11 cellular contexts compared by ENCODE assay signal in the genomic region with DNA sequence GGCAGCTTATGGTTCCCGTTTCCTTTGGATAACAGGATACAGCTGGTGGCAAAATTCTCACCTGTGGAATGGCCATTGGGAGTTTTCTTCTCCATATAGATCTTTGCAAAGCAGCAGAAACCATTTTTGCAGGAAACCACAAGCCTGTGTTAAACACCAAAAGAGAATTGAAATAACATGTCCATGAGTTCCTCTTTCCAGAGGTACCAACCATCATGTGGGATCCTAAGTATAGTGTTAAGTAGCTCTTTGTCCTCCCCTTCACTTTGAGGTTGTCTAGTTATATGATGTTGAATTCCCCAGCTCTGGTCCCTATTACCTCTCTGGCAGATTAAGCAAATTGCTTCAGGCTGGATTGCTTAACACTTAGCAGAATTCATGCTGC.
DNase-seq lines count a peak whose midpoint lies in the region; ATAC-seq, FAIRE-seq and TF ChIP-seq lines count a peak whose summit lies in the region.
"Had no signal": no experiment of that assay in that cellular context is flagged by ENCODE, and none has a peak within 500 bp of the region (broad histone marks: within the 10 kb centered on the region; RNA-seq: fewer than 3 reads in every experiment).

No MANE protein-coding gene starts in this region.

- H3K27me3 ChIP-seq in OCI-LY1 (ENCODE audit: insufficient read depth, low read length) = no peaks in the 10 kb centered on the region
- no peaks in the 10 kb centered on the region for H3K27me3 ChIP-seq in HepG2 (ENCODE audit: control insufficient read depth in 1 of 2, insufficient read depth in 2 of 2, low read length in 2 of 2)

- peaks cover 41 to 97% (median 83%) of the 10 kb centered on the region in 4 donors for H3K4me1 Mint-ChIP-seq in naive thymus-derived CD8-positive, alpha-beta T cell

- H3K79me2 ChIP-seq in OCI-LY1 (ENCODE audit: insufficient read depth, low read length) = peaks cover 54% of the 10 kb centered on the region
- H3K79me2 ChIP-seq in HepG2 (ENCODE audit: insufficient read depth, low read length) = peaks cover 10% of the 10 kb centered on the region

- no peaks in the 10 kb centered on the region for H3K9me2 ChIP-seq in OCI-LY1 (ENCODE audit: low read depth, low read length)

- 94% methylated on average over 1 of the region's 1 CpG for WGBS in HepG2 (ENCODE audit: low lambda C conversion rate)

- H2AFZ ChIP-seq in OCI-LY1 (ENCODE audit: low read length) (no peak overlapping the region), HepG2 (ENCODE audit: low read length) (no peak overlapping the region)

- peaks cover 15% of the 10 kb centered on the region for H3F3A ChIP-seq in OCI-LY1 (ENCODE audit: insufficient read depth, low read length)

- H3K4me2 ChIP-seq in OCI-LY1 (ENCODE audit: low read length) (peak overlapping the region; percentile 83), HepG2 (ENCODE audit: low read depth, low read length) (no peak overlapping the region)

- H3K36me3 Mint-ChIP-seq in naive thymus-derived CD8-positive, alpha-beta T cell = peaks cover 0 to 2% (median 0%) of the 10 kb centered on the region in 3 donors

- POLR2A ChIA-PET in naive thymus-derived CD8-positive, alpha-beta T cell (lab: Charles Lee) = no interaction called here
- POLR2A ChIA-PET in HepG2 (lab: Yijun Ruan, JAX) = no interaction called here

- H3K9ac ChIP-seq in OCI-LY1 (ENCODE audit: low read length) = peak overlapping the region; percentile 62
- no peak overlapping the region for H3K9ac ChIP-seq in HepG2 (ENCODE audit: insufficient read depth, low read depth, low read length)

- H3K4me3 Mint-ChIP-seq in naive thymus-derived CD8-positive, alpha-beta T cell = peak overlapping the region in 8 of 10 donors; percentile 4 to 55 (median 50)
- H3K4me3 Mint-ChIP-seq: activated CD4-positive, alpha-beta T cell treated with anti-CD3 and anti-CD28 coated beads, Interleukin-2, amount 10 ng/mL, durations not matched to agents 7 days and 5 days; dendritic cell treated with granulocyte-macrophage colony-stimulating factor and Interleukin-4, amounts not matched to agents 40 ng/mL and 50 ng/mL, for 4 days had no signal

- H3K27ac ChIP-seq in OCI-LY1 (ENCODE audit: low read depth, low read length, poor library complexity, severe bottlenecking) = peak overlapping the region; percentile 97
- H3K27ac ChIP-seq in HepG2 (ENCODE audit: extremely low read length, insufficient read depth, low read length) = no peak overlapping the region

- no peaks in the 10 kb centered on the region for H3K9me3 Mint-ChIP-seq in naive thymus-derived CD8-positive, alpha-beta T cell
- H3K9me3 Mint-ChIP-seq: activated CD4-positive, alpha-beta T cell treated with anti-CD3 and anti-CD28 coated beads, Interleukin-2, amount 10 ng/mL, durations not matched to agents 7 days and 5 days; dendritic cell treated with granulocyte-macrophage colony-stimulating factor and Interleukin-4, amounts not matched to agents 40 ng/mL and 50 ng/mL, for 4 days had no signal

- H3K27me3 Mint-ChIP-seq in naive thymus-derived CD8-positive, alpha-beta T cell = no peaks in the 10 kb centered on the region
- H3K27me3 Mint-ChIP-seq: activated CD4-positive, alpha-beta T cell treated with anti-CD3 and anti-CD28 coated beads, Interleukin-2, amount 10 ng/mL, durations not matched to agents 7 days and 5 days; dendritic cell treated with granulocyte-macrophage colony-stimulating factor and Interleukin-4, amounts not matched to agents 40 ng/mL and 50 ng/mL, for 4 days had no signal

- in situ Hi-C loops in HepG2 (cut with HindIII; ENCODE audit: extremely low pct_ligation_motif_present, low pct_unique_long_range_greater_than_20kb) = no loop called here

- H3K4me3 ChIP-seq in OCI-LY1 (ENCODE audit: low read depth, low read length, poor library complexity, severe bottlenecking) (peak overlapping the region; percentile 49), HepG2 (replicated peaks in 1 of 3; ENCODE audit: insufficient read depth in 1 of 3, low read depth in 2 of 3, low read length in 3 of 3) (no peak overlapping the region)

- TF ChIP-seq CTCF in OCI-LY1 (IDR thresholded peaks at IDR 0.05; ENCODE audit: low read length) (no peak), HepG2 (CRISPR knock-in tag; IDR thresholded peaks at IDR 0.05) (no peak)

- no peak for TF ChIP-seq RAD21 in HepG2 (CRISPR knock-in tag; IDR thresholded peaks at IDR 0.05)

- H3K4me1 ChIP-seq in OCI-LY1 (ENCODE audit: insufficient read depth, low read length, severe bottlenecking) = peaks cover 100% of the 10 kb centered on the region
- peaks cover 27% of the 10 kb centered on the region for H3K4me1 ChIP-seq in HepG2 (ENCODE audit: insufficient read depth, low read length)

- FAIRE-seq in GM19239 (lab: Jason Lieb, UNC) (no peak), HepG2 (lab: Jason Lieb, UNC) (no peak)

- H3K9me3 ChIP-seq in OCI-LY1 (ENCODE audit: low read length) = no peaks in the 10 kb centered on the region
- no peaks in the 10 kb centered on the region for H3K9me3 ChIP-seq in HepG2 (ENCODE audit: low read length)

- no peak for TF ChIP-seq POLR2A in HepG2 (IDR thresholded peaks at IDR 0.05; ENCODE audit: insufficient read depth in 1 of 2, low read depth in 2 of 2, low read length in 2 of 2)

- no peaks in the 10 kb centered on the region for H4K20me1 ChIP-seq in OCI-LY1 (ENCODE audit: insufficient read depth, low read length)
- no peaks in the 10 kb centered on the region; the same call in 1 of the 2 replicates for H4K20me1 ChIP-seq in HepG2 (ENCODE audit: insufficient read depth, low read length)

- intact Hi-C loops in HepG2 (cut with micrococcal nuclease; ENCODE audit: unreplicated experiment) = no loop called here

- no peak for DNase-seq in naive thymus-derived CD8-positive, alpha-beta T cell
- no peak for DNase-seq in GM19239 (ENCODE audit: insufficient read length, low spot score)
- DNase-seq in NCI-H748 treated with DMSO at 0.1 percent for 48 hours (lab: John Stamatoyannopoulos, UW) = no peak
- DNase-seq in HepG2 (ENCODE audit: low spot score) = no peak
- no peak for DNase-seq in T1000 (lab: John Stamatoyannopoulos, UW)
- DNase-seq: activated CD4-positive, alpha-beta T cell treated with anti-CD3 and anti-CD28 coated beads, Interleukin-2, amount 10 ng/mL, durations not matched to agents 7 days and 5 days; NCI-H1105 had no signal

- H3K36me3 ChIP-seq in OCI-LY1 (ENCODE audit: insufficient read depth, low read length) (no peaks in the 10 kb centered on the region), HepG2 (replicated peaks in 1 of 2; ENCODE audit: control insufficient read depth in 1 of 2, insufficient read depth in 2 of 2, low read length in 2 of 2) (no peaks in the 10 kb centered on the region)

- ATAC-seq in GM18909 (IDR thresholded peaks at IDR 0.05; ENCODE audit: poor library complexity, unreplicated experiment) (peak; percentile 70), HG02840 (IDR thresholded peaks at IDR 0.05; ENCODE audit: low FRiP score, unreplicated experiment) (peak; percentile 46), HepG2 (no peak)
- peak; percentile 29 to 63 for ATAC-seq in naive thymus-derived CD8-positive, alpha-beta T cell

- peak overlapping the region in 6 of 10 donors; percentile 1 to 79 (median 51) for H3K27ac Mint-ChIP-seq in naive thymus-derived CD8-positive, alpha-beta T cell
- H3K27ac Mint-ChIP-seq: activated CD4-positive, alpha-beta T cell treated with anti-CD3 and anti-CD28 coated beads, Interleukin-2, amount 10 ng/mL, durations not matched to agents 7 days and 5 days; dendritic cell treated with granulocyte-macrophage colony-stimulating factor and Interleukin-4, amounts not matched to agents 40 ng/mL and 50 ng/mL, for 4 days had no signal

- no TSS peak for BruUV-seq in HepG2 (replicated peaks; lab: Mats Ljungman, UMichigan)

- CTCF ChIA-PET in HepG2 (lab: Yijun Ruan, JAX; ENCODE audit: low intra/inter-chr PET ratio, low total read pairs) = no interaction called here

- TF ChIP-seq EP300 in HepG2 (IDR thresholded peaks at IDR 0.05; ENCODE audit: low read depth in 2 of 2, low read length in 2 of 2) (no peak), HepG2 (CRISPR knock-in tag; IDR thresholded peaks at IDR 0.05; ENCODE audit: borderline replicate concordance) (no peak)

TF ChIP-seq in HepG2, 621 proteins besides CTCF, POLR2A, EP300 and RAD21:
- TF ChIP-seq ZNF883 (CRISPR knock-in tag; IDR thresholded peaks at IDR 0.05; ENCODE audit: not compliant biosample characterization) (no peak), RFX1 (IDR thresholded peaks at IDR 0.05) (no peak), ZNF383 (CRISPR knock-in tag; IDR thresholded peaks at IDR 0.05; ENCODE audit: borderline replicate concordance) (no peak), ESRRA (CRISPR knock-in tag; IDR thresholded peaks at IDR 0.05; ENCODE audit: low read depth) (no peak), HOXA3 (CRISPR knock-in tag; IDR thresholded peaks at IDR 0.05) (no peak)
- TF ChIP-seq, protein P1, sequence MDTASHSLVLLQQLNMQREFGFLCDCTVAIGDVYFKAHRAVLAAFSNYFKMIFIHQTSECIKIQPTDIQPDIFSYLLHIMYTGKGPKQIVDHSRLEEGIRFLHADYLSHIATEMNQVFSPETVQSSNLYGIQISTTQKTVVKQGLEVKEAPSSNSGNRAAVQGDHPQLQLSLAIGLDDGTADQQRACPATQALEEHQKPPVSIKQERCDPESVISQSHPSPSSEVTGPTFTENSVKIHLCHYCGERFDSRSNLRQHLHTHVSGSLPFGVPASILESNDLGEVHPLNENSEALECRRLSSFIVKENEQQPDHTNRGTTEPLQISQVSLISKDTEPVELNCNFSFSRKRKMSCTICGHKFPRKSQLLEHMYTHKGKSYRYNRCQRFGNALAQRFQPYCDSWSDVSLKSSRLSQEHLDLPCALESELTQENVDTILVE (CRISPR knock-in tag; IDR thresholded peaks at IDR 0.05) = no peak
